In the genomic region with DNA sequence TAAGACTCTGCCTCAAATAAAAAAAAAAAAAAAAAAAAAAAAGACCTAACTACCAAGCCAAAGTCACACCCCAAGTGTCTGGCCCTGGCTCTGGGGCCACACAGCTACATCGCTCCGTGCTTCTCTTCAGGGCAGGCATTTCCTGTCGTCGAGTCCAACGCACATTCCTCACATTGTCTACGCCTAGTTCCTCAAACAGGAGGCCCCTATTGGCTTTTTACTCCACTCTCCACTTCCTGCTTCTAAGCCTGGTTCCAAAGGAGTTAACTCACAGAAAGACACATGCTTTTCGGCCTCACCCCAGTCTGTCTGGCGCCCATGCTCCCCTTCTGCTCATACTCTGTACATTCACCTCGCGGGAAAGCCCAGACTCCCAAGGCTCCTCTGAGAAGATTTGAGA, we compare ENCODE assay signal across 1 cellular context.
TF ChIP-seq lines count a peak whose summit lies in the region.

No MANE protein-coding gene starts in this region.

TF ChIP-seq in GM12878, 131 proteins besides CTCF, POLR2A, EP300 and RAD21 (continued from another document):
- TF ChIP-seq, protein P1, sequence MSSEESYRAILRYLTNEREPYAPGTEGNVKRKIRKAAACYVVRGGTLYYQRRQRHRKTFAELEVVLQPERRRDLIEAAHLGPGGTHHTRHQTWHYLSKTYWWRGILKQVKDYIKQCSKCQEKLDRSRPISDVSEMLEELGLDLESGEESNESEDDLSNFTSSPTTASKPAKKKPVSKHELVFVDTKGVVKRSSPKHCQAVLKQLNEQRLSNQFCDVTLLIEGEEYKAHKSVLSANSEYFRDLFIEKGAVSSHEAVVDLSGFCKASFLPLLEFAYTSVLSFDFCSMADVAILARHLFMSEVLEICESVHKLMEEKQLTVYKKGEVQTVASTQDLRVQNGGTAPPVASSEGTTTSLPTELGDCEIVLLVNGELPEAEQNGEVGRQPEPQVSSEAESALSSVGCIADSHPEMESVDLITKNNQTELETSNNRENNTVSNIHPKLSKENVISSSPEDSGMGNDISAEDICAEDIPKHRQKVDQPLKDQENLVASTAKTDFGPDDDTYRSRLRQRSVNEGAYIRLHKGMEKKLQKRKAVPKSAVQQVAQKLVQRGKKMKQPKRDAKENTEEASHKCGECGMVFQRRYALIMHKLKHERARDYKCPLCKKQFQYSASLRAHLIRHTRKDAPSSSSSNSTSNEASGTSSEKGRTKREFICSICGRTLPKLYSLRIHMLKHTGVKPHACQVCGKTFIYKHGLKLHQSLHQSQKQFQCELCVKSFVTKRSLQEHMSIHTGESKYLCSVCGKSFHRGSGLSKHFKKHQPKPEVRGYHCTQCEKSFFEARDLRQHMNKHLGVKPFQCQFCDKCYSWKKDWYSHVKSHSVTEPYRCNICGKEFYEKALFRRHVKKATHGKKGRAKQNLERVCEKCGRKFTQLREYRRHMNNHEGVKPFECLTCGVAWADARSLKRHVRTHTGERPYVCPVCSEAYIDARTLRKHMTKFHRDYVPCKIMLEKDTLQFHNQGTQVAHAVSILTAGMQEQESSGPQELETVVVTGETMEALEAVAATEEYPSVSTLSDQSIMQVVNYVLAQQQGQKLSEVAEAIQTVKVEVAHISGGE (CRISPR knock-in tag; IDR thresholded peaks at IDR 0.05): no peak
- TF ChIP-seq, protein P2, sequence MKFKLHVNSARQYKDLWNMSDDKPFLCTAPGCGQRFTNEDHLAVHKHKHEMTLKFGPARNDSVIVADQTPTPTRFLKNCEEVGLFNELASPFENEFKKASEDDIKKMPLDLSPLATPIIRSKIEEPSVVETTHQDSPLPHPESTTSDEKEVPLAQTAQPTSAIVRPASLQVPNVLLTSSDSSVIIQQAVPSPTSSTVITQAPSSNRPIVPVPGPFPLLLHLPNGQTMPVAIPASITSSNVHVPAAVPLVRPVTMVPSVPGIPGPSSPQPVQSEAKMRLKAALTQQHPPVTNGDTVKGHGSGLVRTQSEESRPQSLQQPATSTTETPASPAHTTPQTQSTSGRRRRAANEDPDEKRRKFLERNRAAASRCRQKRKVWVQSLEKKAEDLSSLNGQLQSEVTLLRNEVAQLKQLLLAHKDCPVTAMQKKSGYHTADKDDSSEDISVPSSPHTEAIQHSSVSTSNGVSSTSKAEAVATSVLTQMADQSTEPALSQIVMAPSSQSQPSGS (IDR thresholded peaks at IDR 0.05; ENCODE audit: low read length): no peak
- TF ChIP-seq CHD1 (IDR thresholded peaks at IDR 0.05; ENCODE audit: low read depth, low read length) (no peak), STAT3 (IDR thresholded peaks at IDR 0.05; ENCODE audit: low read depth, low read length) (no peak), MLLT1 (IDR thresholded peaks at IDR 0.05) (no peak), SUPT20H (IDR thresholded peaks at IDR 0.05; ENCODE audit: borderline replicate concordance, control insufficient read depth, low read depth, low read length) (no peak), SMARCA5 (IDR thresholded peaks at IDR 0.05) (no peak), FOXK2 (IDR thresholded peaks at IDR 0.05) (no peak), TCF7 (IDR thresholded peaks at IDR 0.05; ENCODE audit: borderline replicate concordance) (no peak)
